ENCODE assay signal across 9 cellular contexts in the genomic region with DNA sequence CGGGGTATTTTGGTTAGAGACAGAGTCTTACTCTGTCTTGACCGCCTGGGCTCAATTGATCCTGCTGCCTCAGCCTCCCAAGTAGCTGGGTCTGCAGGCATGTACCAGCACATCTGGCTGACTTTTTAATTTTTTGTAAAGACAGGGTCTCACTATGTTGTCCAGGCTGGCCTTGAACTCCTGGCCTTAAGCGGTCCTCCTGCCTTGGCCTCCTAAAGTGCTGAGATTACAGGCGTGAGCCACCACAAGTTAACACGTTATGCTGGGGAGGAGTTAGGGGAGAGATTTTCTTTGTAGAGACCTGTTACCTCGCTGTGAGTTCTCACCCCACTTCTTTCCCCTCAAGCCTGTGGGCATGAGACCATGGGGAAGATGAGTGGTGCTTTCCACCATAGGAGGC.
DNase-seq lines count a peak whose midpoint lies in the region.
"Had no signal": no experiment of that assay in that cellular context is flagged by ENCODE, and none has a peak within 500 bp of the region (broad histone marks: within the 10 kb centered on the region; RNA-seq: fewer than 3 reads in every experiment).

No MANE protein-coding gene starts in this region.

- DNase-seq in NK-92 treated with Interleukin-12 subunit alpha and Interleukin-12 subunit beta, amount 100 ng/mL, for 24 hours (lab: John Stamatoyannopoulos, UW), result peak; percentile 43
- DNase-seq in NK-92 (lab: John Stamatoyannopoulos, UW; ENCODE audit: unreplicated experiment), result no peak
- DNase-seq: activated gamma-delta T cell, hypothalamus, lower lobe of right lung, NCI-H1694 treated with DMSO at 0.1 percent for 48 hours, NCI-H774, SHP77, spleen had no signal
